28 cellular contexts compared by ENCODE assay signal in genomic region chr5:172182291-172182690, GRCh38. TPM values are rescaled to one million over a fixed set of nuclear protein-coding genes. Genes with fewer than 3 reads are reported as not detected.
DNase-seq lines count a peak whose midpoint lies in the region; FAIRE-seq lines count a peak whose summit lies in the region.
"Had no signal": no experiment of that assay in that cellular context is flagged by ENCODE, and none has a peak within 500 bp of the region (broad histone marks: within the 10 kb centered on the region; RNA-seq: fewer than 3 reads in every experiment).

No MANE protein-coding gene starts in this region.

- peaks cover 78% of the 10 kb centered on the region for H3K36me3 Mint-ChIP-seq in activated naive CD4-positive, alpha-beta T cell treated with anti-CD3 and anti-CD28 coated beads, Interleukin-2, amount 10 ng/mL, durations not matched to agents 7 days and 5 days
- H3K36me3 Mint-ChIP-seq in activated CD4-positive, alpha-beta memory T cell treated with anti-CD3 and anti-CD28 coated beads for 36 hours: peaks cover 36% of the 10 kb centered on the region
- peaks cover 25 to 33% (median 29%) of the 10 kb centered on the region in 3 donors for H3K36me3 Mint-ChIP-seq in immature natural killer cell

- POLR2A ChIA-PET in activated CD4-positive, alpha-beta memory T cell treated with anti-CD3 and anti-CD28 coated beads for 36 hours (lab: Charles Lee): interaction anchor here (0.6 to 6.8 kb wide), 4 partner anchors 7 to 220 kb away, joined by 3 to 166 read pairs (median 6); no protein-coding TSS in a partner anchor

- no peaks in the 10 kb centered on the region for H3K9me3 Mint-ChIP-seq in activated naive CD4-positive, alpha-beta T cell treated with anti-CD3 and anti-CD28 coated beads, Interleukin-2, amount 10 ng/mL, durations not matched to agents 7 days and 5 days
- H3K9me3 Mint-ChIP-seq in activated CD4-positive, alpha-beta memory T cell treated with anti-CD3 and anti-CD28 coated beads for 36 hours: no peaks in the 10 kb centered on the region
- H3K9me3 Mint-ChIP-seq in immature natural killer cell: peaks cover 0 to 2% (median 0%) of the 10 kb centered on the region in 6 donors

- H3K27ac Mint-ChIP-seq in activated naive CD4-positive, alpha-beta T cell treated with anti-CD3 and anti-CD28 coated beads, Interleukin-2, amount 10 ng/mL, durations not matched to agents 7 days and 5 days: peak overlapping the region; percentile 94
- H3K27ac Mint-ChIP-seq in activated CD4-positive, alpha-beta memory T cell treated with anti-CD3 and anti-CD28 coated beads for 36 hours: peak overlapping the region; percentile 99
- peak overlapping the region; percentile 95 to 100 (median 100) for H3K27ac Mint-ChIP-seq in immature natural killer cell
- H3K27ac Mint-ChIP-seq: mesothelial cell of epicardium had no signal

- intact Hi-C loops in activated CD4-positive, alpha-beta memory T cell treated with anti-CD3 and anti-CD28 coated beads for 36 hours (cut with micrococcal nuclease): loop anchor here (10.0 kb wide), 1 partner anchor 1433 kb away; the partner anchor contains the start of gene BOD1

- H3K27me3 Mint-ChIP-seq in activated naive CD4-positive, alpha-beta T cell treated with anti-CD3 and anti-CD28 coated beads, Interleukin-2, amount 10 ng/mL, durations not matched to agents 7 days and 5 days: no peaks in the 10 kb centered on the region
- H3K27me3 Mint-ChIP-seq in activated CD4-positive, alpha-beta memory T cell treated with anti-CD3 and anti-CD28 coated beads for 36 hours: no peaks in the 10 kb centered on the region
- H3K27me3 Mint-ChIP-seq in immature natural killer cell (ENCODE audit: low read depth in 3 of 3): peaks cover 23 to 61% (median 45%) of the 10 kb centered on the region in 3 donors

- FAIRE-seq in HTR-8/SVneo (lab: Jason Lieb, UNC): no peak

- no peak overlapping the region for H3K4me3 Mint-ChIP-seq in activated naive CD4-positive, alpha-beta T cell treated with anti-CD3 and anti-CD28 coated beads, Interleukin-2, amount 10 ng/mL, durations not matched to agents 7 days and 5 days
- H3K4me3 Mint-ChIP-seq in activated CD4-positive, alpha-beta memory T cell treated with anti-CD3 and anti-CD28 coated beads for 36 hours: no peak overlapping the region
- H3K4me3 Mint-ChIP-seq in immature natural killer cell: peak overlapping the region; percentile 55 to 99 (median 97)
- H3K4me3 Mint-ChIP-seq: mesothelial cell of epicardium had no signal

- no peak for DNase-seq in activated naive CD4-positive, alpha-beta T cell treated with anti-CD3 and anti-CD28 coated beads, Interleukin-2, amount 10 ng/mL, durations not matched to agents 7 days and 5 days
- no peak for DNase-seq in activated naive CD4-positive, alpha-beta T cell (lab: John Stamatoyannopoulos, UW)
- no peak for DNase-seq in activated CD4-positive, alpha-beta memory T cell treated with anti-CD3 and anti-CD28 coated beads for 36 hours
- no peak for DNase-seq in immature natural killer cell
- no peak for DNase-seq in HTR-8/SVneo (ENCODE audit: insufficient read length, low spot score)
- no peak for DNase-seq in COLO668 (lab: John Stamatoyannopoulos, UW; ENCODE audit: unreplicated experiment)
- no peak for DNase-seq in glomerular visceral epithelial cell (ENCODE audit: extremely low spot score)
- DNase-seq in NCI-H1417 treated with DMSO at 0.1 percent for 48 hours (lab: John Stamatoyannopoulos, UW): no peak
- DNase-seq: activated T-cell treated with anti-CD3 and anti-CD28 coated beads for 4 hours, COR-L47, DMS79 treated with DMSO at 0.1 percent for 48 hours, foreskin fibroblast, KBM-7, left ventricle myocardium inferior, MV-4-11, NCI-H1930, NCI-H2227 treated with DMSO at 0.1 percent for 48 hours, NCI-H748 treated with DMSO at 0.1 percent for 48 hours, uterus had no signal

- CTCF ChIA-PET in activated naive CD4-positive, alpha-beta T cell treated with anti-CD3 and anti-CD28 coated beads, Interleukin-2, amount 10 ng/mL, durations not matched to agents 7 days and 5 days (lab: Charles Lee): interaction anchor here (0.7 to 1.3 kb wide), 2 partner anchors 14 to 26 kb away, joined by 3 read pairs; no protein-coding TSS in a partner anchor
- CTCF ChIA-PET in activated CD4-positive, alpha-beta memory T cell treated with anti-CD3 and anti-CD28 coated beads for 36 hours (lab: Charles Lee): no interaction called here

- peaks cover 85% of the 10 kb centered on the region for H3K4me1 Mint-ChIP-seq in activated naive CD4-positive, alpha-beta T cell treated with anti-CD3 and anti-CD28 coated beads, Interleukin-2, amount 10 ng/mL, durations not matched to agents 7 days and 5 days
- peaks cover 74% of the 10 kb centered on the region for H3K4me1 Mint-ChIP-seq in activated CD4-positive, alpha-beta memory T cell treated with anti-CD3 and anti-CD28 coated beads for 36 hours (ENCODE audit: low read depth)
- peaks cover 75 to 88% of the 10 kb centered on the region in 2 donors for H3K4me1 Mint-ChIP-seq in immature natural killer cell

RNA-seq across cellular contexts. Expression of gene STK10, which starts 5.7 kb away (rescaled TPM):
- 100 to 1,000 TPM in 1 of 2 experiments, 10 to 100 TPM in 1; 98.2 to 104 TPM for total RNA-seq in activated CD4-positive, alpha-beta memory T cell treated with anti-CD3 and anti-CD28 coated beads for 36 hours
- polyA plus RNA-seq in immature natural killer cell: 100 to 1,000 TPM in 1 of 3 donors, 10 to 100 TPM in 2; 24.8 to 274 (median 54.9) TPM

RNA-seq across cellular contexts. Expression of gene EFCAB9, which starts 11.7 kb away (rescaled TPM):
- total RNA-seq in activated CD4-positive, alpha-beta memory T cell treated with anti-CD3 and anti-CD28 coated beads for 36 hours: not detected
- polyA plus RNA-seq in immature natural killer cell: not detected
- total RNA-seq: cerebellum, epithelial cell of proximal tubule, hepatocyte, left ventricle myocardium inferior, mesothelial cell of epicardium, OCI-LY7, sigmoid colon, temporal lobe, uterus had no signal
- polyA plus RNA-seq: AG04450, hepatocyte, neural cell, sigmoid colon had no signal

Comparison
In these comparisons a context has a peak if more than half of its experiments do, and no peak if none do; other contexts are left out.
1. H3K4me3 Mint-ChIP-seq: peak in immature natural killer cell (5 of 5); none in activated naive CD4-positive, alpha-beta T cell treated with anti-CD3 and anti-CD28 coated beads, Interleukin-2, amount 10 ng/mL, durations not matched to agents 7 days and 5 days (single experiment) and activated CD4-positive, alpha-beta memory T cell treated with anti-CD3 and anti-CD28 coated beads for 36 hours (single experiment).
2. Peak in every context shown above with its lines, with median percentiles within 50 percentile points of each other: H3K27ac Mint-ChIP-seq.